In the genomic region with DNA sequence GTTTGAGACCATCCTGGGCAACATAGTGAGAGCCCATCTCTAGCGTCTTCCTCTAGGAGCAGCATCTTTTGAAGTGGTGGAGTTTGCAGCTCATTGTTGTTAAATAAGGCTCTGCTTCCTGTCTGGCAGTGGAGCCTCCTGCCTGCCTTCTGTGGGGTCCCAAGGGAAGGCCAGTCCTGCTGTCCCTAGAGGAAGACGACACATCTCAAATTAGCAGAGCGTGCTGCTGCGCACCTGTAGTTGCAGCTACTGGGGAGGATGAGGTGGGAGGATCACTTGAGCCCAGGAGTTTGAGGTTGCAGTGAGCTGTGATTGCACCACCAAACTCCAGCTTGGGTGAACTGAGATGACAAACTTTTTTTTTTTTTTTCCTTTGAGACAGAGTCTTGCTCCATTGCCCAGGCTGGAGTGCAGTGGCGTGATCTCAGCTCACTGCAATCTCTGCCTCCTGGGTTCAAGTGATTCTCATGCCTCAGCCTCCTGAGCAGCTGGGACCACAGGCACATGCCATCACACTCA, we compare ENCODE assay signal across 13 cellular contexts. TPM values are rescaled to one million over a fixed set of nuclear protein-coding genes. Genes with fewer than 3 reads are reported as not detected.
A peak's percentile ranks its signal among the peaks of the same experiment; 100 is the strongest.
DNase-seq lines count a peak whose midpoint lies in the region; ATAC-seq, FAIRE-seq and TF ChIP-seq lines count a peak whose summit lies in the region.
"Not testable (repeated sequence)": the region's sequence is repeated elsewhere in the genome, so short reads cannot be mapped to it uniquely, and the experiment has no call there.
"Had no signal": no experiment of that assay in that cellular context is flagged by ENCODE, and none has a peak within 500 bp of the region (broad histone marks: within the 10 kb centered on the region; RNA-seq: fewer than 3 reads in every experiment).

No MANE protein-coding gene starts in this region.

- not testable (repeated sequence) for H3K27me3 ChIP-seq in BLaER1; DND-41 (ENCODE audit: insufficient read depth, low read length, poor library complexity); endothelial cell of umbilical vein (ENCODE audit: control insufficient read depth in 2 of 2, insufficient read depth in 2 of 2, low read length in 2 of 2)

- not testable (repeated sequence) for TF ChIP-seq POLR2A in endothelial cell of umbilical vein (IDR thresholded peaks at IDR 0.05; ENCODE audit: low read depth, low read length)

- BruUV-seq in OCI-LY7 (replicated peaks; lab: Mats Ljungman, UMichigan); endothelial cell of umbilical vein (replicated peaks; lab: Mats Ljungman, UMichigan): not testable (repeated sequence)

- peaks cover 11% of the 10 kb centered on the region for H3K9me3 ChIP-seq in BLaER1
- H3K9me3 ChIP-seq in DND-41 (ENCODE audit: insufficient read depth, low read length, severe bottlenecking); OCI-LY7 (ENCODE audit: low read length); endothelial cell of umbilical vein (replicated peaks; ENCODE audit: control insufficient read depth, insufficient read depth, low read length): not testable (repeated sequence)

- H3K9me1 ChIP-seq in endothelial cell of umbilical vein (replicated peaks; ENCODE audit: control insufficient read depth, extremely low read depth, insufficient read depth, low read length) = not testable (repeated sequence)

- CTCF ChIA-PET in OCI-LY7 (lab: Charles Lee; ENCODE audit: unreplicated experiment) = not testable (repeated sequence)
- CTCF ChIA-PET in endothelial cell of umbilical vein (lab: Charles Lee) = interaction anchor here (0.5 to 1.4 kb wide), 3 partner anchors 8 to 21 kb away, joined by 3 to 5 read pairs (median 3); no protein-coding TSS in a partner anchor

- not testable (repeated sequence) for H3K9me2 ChIP-seq in OCI-LY7 (ENCODE audit: insufficient read depth, low read length)

- H3K4me1 ChIP-seq in BLaER1 (peaks cover 48% of the 10 kb centered on the region), DND-41 (ENCODE audit: insufficient read depth, low read length) (peaks cover 31% of the 10 kb centered on the region), OCI-LY7 (ENCODE audit: insufficient read depth, low read length, poor library complexity, severe bottlenecking) (peaks cover 15% of the 10 kb centered on the region), endothelial cell of umbilical vein (ENCODE audit: control insufficient read depth, extremely low read depth, insufficient read depth, low read length) (peaks cover 25% of the 10 kb centered on the region)

- H3K36me3 ChIP-seq in BLaER1; DND-41 (ENCODE audit: insufficient read depth, low read length); OCI-LY7 (ENCODE audit: insufficient read depth, low read length); endothelial cell of umbilical vein (ENCODE audit: control insufficient read depth in 2 of 2, extremely low read depth in 1 of 2, insufficient read depth in 2 of 2, low read length in 2 of 2): not testable (repeated sequence)

- intact Hi-C loops in OCI-LY7 (cut with micrococcal nuclease; ENCODE audit: unreplicated experiment); endothelial cell of umbilical vein (cut with micrococcal nuclease): not testable (repeated sequence)

- H4K20me1 ChIP-seq in BLaER1 = peaks cover 21% of the 10 kb centered on the region
- not testable (repeated sequence) for H4K20me1 ChIP-seq in DND-41 (ENCODE audit: insufficient read depth, low read length); OCI-LY7 (ENCODE audit: insufficient read depth, low read length); endothelial cell of umbilical vein (replicated peaks; ENCODE audit: control insufficient read depth, extremely low read depth, insufficient read depth, low read length)

- DNase-seq in DND-41 = peak; percentile 47
- DNase-seq in NCI-H1436 (lab: John Stamatoyannopoulos, UW) = peak; percentile 40
- DNase-seq in NCI-H2107 (lab: John Stamatoyannopoulos, UW) = peak; percentile 15
- DNase-seq in NCI-H2171 (lab: John Stamatoyannopoulos, UW) = peak; percentile 11
- DNase-seq in OCI-LY7 (ENCODE audit: low spot score) = peak; percentile 41
- DNase-seq in endothelial cell of umbilical vein (ENCODE audit: low read depth, low spot score) = not testable (repeated sequence)

- dilution Hi-C loops in endothelial cell of umbilical vein (cut with MboI; ENCODE audit: extremely low pct_ligation_motif_present, low sequenced_read_pairs) = not testable (repeated sequence)

- peak overlapping the region; percentile 88 for H3K4me2 ChIP-seq in BLaER1
- not testable (repeated sequence) for H3K4me2 ChIP-seq in DND-41 (ENCODE audit: insufficient read depth, low read length); endothelial cell of umbilical vein (ENCODE audit: insufficient read depth, low read length)
- peak overlapping the region; percentile 36 for H3K4me2 ChIP-seq in OCI-LY7 (ENCODE audit: low read length)

- H3K9ac ChIP-seq in BLaER1; DND-41 (ENCODE audit: low read depth, low read length); endothelial cell of umbilical vein (replicated peaks; ENCODE audit: extremely low read depth, insufficient read depth, low read length): not testable (repeated sequence)

- H3K4me3 ChIP-seq in BLaER1 = peak overlapping the region; percentile 8; the same call in 1 of the 2 replicates
- not testable (repeated sequence) for H3K4me3 ChIP-seq in DND-41 (ENCODE audit: low read depth in 1 of 2, low read length in 2 of 2); OCI-LY7 (ENCODE audit: low read depth, low read length, poor library complexity, severe bottlenecking); endothelial cell of umbilical vein (replicated peaks in 1 of 3; ENCODE audit: insufficient read depth in 1 of 3, low read depth in 1 of 3, low read length in 3 of 3)

- peak; percentile 30; the same call in 2 of the 3 replicates for ATAC-seq in DND-41 (ENCODE audit: insufficient read depth, low read depth)

- H3K79me2 ChIP-seq in DND-41 (ENCODE audit: insufficient read depth, low read length); OCI-LY7 (ENCODE audit: insufficient read depth, low read depth, low read length); endothelial cell of umbilical vein (ENCODE audit: control insufficient read depth, insufficient read depth, low read length): not testable (repeated sequence)

- POLR2A ChIA-PET in OCI-LY7 (lab: Charles Lee) = interaction anchor here (0.6 kb wide), 1 partner anchor 834 kb away, joined by 3 read pairs; no protein-coding TSS in a partner anchor
- POLR2A ChIA-PET in endothelial cell of umbilical vein (lab: Charles Lee) = not testable (repeated sequence)

- not testable (repeated sequence) for H2AFZ ChIP-seq in DND-41 (ENCODE audit: low read depth, low read length); OCI-LY7 (ENCODE audit: low read length); endothelial cell of umbilical vein (ENCODE audit: low read depth, low read length)

- peak; percentile 70 for FAIRE-seq in endothelial cell of umbilical vein (lab: Jason Lieb, UNC)

- not testable (repeated sequence) for H3K27ac ChIP-seq in BLaER1; DND-41 (ENCODE audit: low read length); OCI-LY7 (ENCODE audit: low read depth, low read length, poor library complexity, severe bottlenecking); endothelial cell of umbilical vein (ENCODE audit: insufficient read depth, low read depth, low read length)

- TF ChIP-seq CTCF in DND-41 (IDR thresholded peaks at IDR 0.05; ENCODE audit: borderline replicate concordance, extremely low read depth, low read length, poor library complexity, severe bottlenecking); OCI-LY7 (conservative IDR thresholded peaks at IDR 0.05; ENCODE audit: low read length); endothelial cell of umbilical vein (IDR thresholded peaks at IDR 0.05; ENCODE audit: extremely low read depth in 1 of 2, insufficient read depth in 1 of 2, low read depth in 1 of 2, low read length in 2 of 2): not testable (repeated sequence)

RNA-seq across cellular contexts. Expression of a gene that starts 2.7 kb away (rescaled TPM):
- not detected in 2 replicates for total RNA-seq in OCI-LY7 (2014; rRNA removed; shearing (Covaris generic))
- total RNA-seq in OCI-LY7 (2022) (not detected in 2 replicates), endothelial cell of umbilical vein (9.3 and 9.7 TPM in 2 replicates)
- 17.7 TPM in 2 replicates for polyA plus RNA-seq in endothelial cell of umbilical vein
- polyA plus RNA-seq in endothelial cell of umbilical vein (2011; cell fraction: cytosol; rRNA removed) = 10.7 and 11.1 TPM in 2 replicates
- 9.2 and 9.5 TPM in 2 replicates for polyA plus RNA-seq in endothelial cell of umbilical vein (2011; cell fraction: nucleus; rRNA removed)
- polyA plus RNA-seq in endothelial cell of umbilical vein (2012) = 24.0 and 53.7 TPM in 2 replicates
- polyA minus RNA-seq in endothelial cell of umbilical vein = 14.8 and 31.4 TPM in 2 replicates
- not detected for polyA minus RNA-seq in endothelial cell of umbilical vein (2011; cell fraction: cytosol; rRNA and poly(A)+ RNA removed)
- polyA minus RNA-seq in endothelial cell of umbilical vein (2011; cell fraction: nucleus; rRNA and poly(A)+ RNA removed) = 4.6 and 5.7 TPM in 2 replicates
- total RNA-seq: CD4-positive, alpha-beta T cell; CD8-positive, alpha-beta memory T cell; GM23248 had no signal
- polyA plus RNA-seq: A549, BJ, CD14-positive monocyte, GM23248 had no signal

RNA-seq across cellular contexts. Expression of a gene that starts 17.8 kb away (rescaled TPM):
- not detected in 2 replicates for total RNA-seq in OCI-LY7 (2014; rRNA removed; shearing (Covaris generic))
- total RNA-seq in OCI-LY7 (2022) (not detected in 2 replicates), endothelial cell of umbilical vein (10.4 and 11.8 TPM in 2 replicates)
- 3.7 and 3.8 TPM in 2 replicates for polyA plus RNA-seq in endothelial cell of umbilical vein
- 4.0 and 4.2 TPM in 2 replicates for polyA plus RNA-seq in endothelial cell of umbilical vein (2011; cell fraction: cytosol; rRNA removed)
- polyA plus RNA-seq in endothelial cell of umbilical vein (2011; cell fraction: nucleus; rRNA removed) = 8.2 and 9.5 TPM in 2 replicates
- 7.1 and 7.9 TPM in 2 replicates for polyA plus RNA-seq in endothelial cell of umbilical vein (2012)
- polyA minus RNA-seq in endothelial cell of umbilical vein = 6.6 and 6.9 TPM in 2 replicates
- not detected for polyA minus RNA-seq in endothelial cell of umbilical vein (2011; cell fraction: cytosol; rRNA and poly(A)+ RNA removed)
- 9.2 and 10.8 TPM in 2 replicates for polyA minus RNA-seq in endothelial cell of umbilical vein (2011; cell fraction: nucleus; rRNA and poly(A)+ RNA removed)
- total RNA-seq: CD4-positive, alpha-beta T cell; CD8-positive, alpha-beta memory T cell had no signal
- polyA plus RNA-seq: CD14-positive monocyte; CD8-positive, alpha-beta memory T cell had no signal

Comparison
In these comparisons a context has a peak if more than half of its experiments do, and no peak if none do; other contexts are left out.
1. RNA of a gene that starts 2.7 kb away (total RNA-seq): 9.3 to 9.7 TPM in endothelial cell of umbilical vein; not detected in OCI-LY7; every median in the first group is over 10 times any median in the second.
2. RNA of a gene that starts 17.8 kb away (total RNA-seq): 10.4 to 11.8 TPM in endothelial cell of umbilical vein; not detected in OCI-LY7; every median in the first group is over 10 times any median in the second.